Comparison of ENCODE assay signal across 1 cellular context in the genomic region with DNA sequence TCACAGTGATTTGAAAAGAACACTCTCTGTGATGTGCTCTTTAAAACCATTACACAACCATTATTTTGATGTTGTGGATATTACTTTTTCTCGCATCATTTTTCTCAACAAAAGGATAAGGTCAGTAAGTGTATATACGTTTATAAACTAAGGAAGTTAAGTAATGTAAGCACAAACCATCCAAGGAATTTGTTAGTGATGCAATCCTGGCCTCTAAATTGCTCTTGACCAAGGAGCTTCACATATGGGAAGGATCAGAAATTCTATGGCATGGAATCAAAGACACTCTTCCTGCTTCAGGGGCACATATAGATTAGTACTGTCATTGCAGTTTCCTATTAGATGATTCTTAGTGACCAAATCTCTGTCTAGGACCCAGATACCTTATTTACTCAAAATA.
TF ChIP-seq lines count a peak whose summit lies in the region.

No MANE protein-coding gene starts in this region.

TF ChIP-seq in K562, 482 proteins besides CTCF, POLR2A, EP300 and RAD21:
- no peak for TF ChIP-seq CEBPG (CRISPR knock-in tag; IDR thresholded peaks at IDR 0.05)
- TF ChIP-seq CEBPG (tag; conservative IDR thresholded peaks at IDR 0.05 in 1 of 2, IDR thresholded peaks at IDR 0.05 in 1 of 2): peak in 1 of 2 experiments; percentile 63; a peak in 2 of 4 replicates
- no peak for TF ChIP-seq ZNF584 (CRISPR knock-in tag; IDR thresholded peaks at IDR 0.05; ENCODE audit: low read depth)
- peak; percentile 63 for TF ChIP-seq CEBPB (tag; IDR thresholded peaks at IDR 0.05)
- TF ChIP-seq, protein P1, sequence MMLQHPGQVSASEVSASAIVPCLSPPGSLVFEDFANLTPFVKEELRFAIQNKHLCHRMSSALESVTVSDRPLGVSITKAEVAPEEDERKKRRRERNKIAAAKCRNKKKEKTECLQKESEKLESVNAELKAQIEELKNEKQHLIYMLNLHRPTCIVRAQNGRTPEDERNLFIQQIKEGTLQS (IDR thresholded peaks at IDR 0.05): peak; percentile 45
- TF ChIP-seq, protein P1 (CRISPR knock-in tag; conservative IDR thresholded peaks at IDR 0.05): no peak
- no peak for TF ChIP-seq PRPF4 (IDR thresholded peaks at IDR 0.05; ENCODE audit: insufficient read depth, low read depth, low read length, poor library complexity, severe bottlenecking)
- TF ChIP-seq NEUROD1 (IDR thresholded peaks at IDR 0.05; ENCODE audit: borderline replicate concordance, low read depth, low read length, partially characterized antibody): no peak
